9 cellular contexts compared by ENCODE assay signal in genomic region chr3:49454457-49454856, GRCh38. TPM values are rescaled to one million over a fixed set of nuclear protein-coding genes. Genes with fewer than 3 reads are reported as not detected.
A peak's percentile ranks its signal among the peaks of the same experiment; 100 is the strongest.
DNase-seq lines count a peak whose midpoint lies in the region; ATAC-seq and TF ChIP-seq lines count a peak whose summit lies in the region.
"Had no signal": no experiment of that assay in that cellular context is flagged by ENCODE, and none has a peak within 500 bp of the region (broad histone marks: within the 10 kb centered on the region; RNA-seq: fewer than 3 reads in every experiment).

No MANE protein-coding gene starts in this region.

- no peak overlapping the region for H3K4me3 ChIP-seq in brain microvascular endothelial cell (ENCODE audit: low read depth, low read length)
- H3K4me3 ChIP-seq in mucosa of descending colon, result no peak overlapping the region
- H3K4me3 ChIP-seq: thoracic aorta had no signal

- DNase-seq in DMS53 treated with DMSO at 0.1 percent for 48 hours (lab: John Stamatoyannopoulos, UW; ENCODE audit: unreplicated experiment), result peak; percentile 0
- peak; percentile 49 for DNase-seq in LHCN-M2 (ENCODE audit: low read depth)
- no peak for DNase-seq in brain microvascular endothelial cell
- DNase-seq in mucosa of descending colon, result peak in 1 of 3 donors; percentile 29
- no peak for DNase-seq in amniotic stem cell (lab: John Stamatoyannopoulos, UW)
- DNase-seq in MV-4-11 (lab: John Stamatoyannopoulos, UW), result no peak

- TF ChIP-seq CTCF in brain microvascular endothelial cell (IDR thresholded peaks at IDR 0.05; ENCODE audit: low read depth, low read length, missing control alignments) (peak; percentile 28), mucosa of descending colon (IDR thresholded peaks at IDR 0.05) (no peak)

- no peaks in the 10 kb centered on the region for H3K4me1 ChIP-seq in mucosa of descending colon (ENCODE audit: low read depth)

- no peak overlapping the region for H3K27ac ChIP-seq in brain microvascular endothelial cell

- H3K9me3 ChIP-seq in mucosa of descending colon, result no peaks in the 10 kb centered on the region
- H3K9me3 ChIP-seq: thoracic aorta had no signal

- in situ Hi-C loops in brain microvascular endothelial cell (cut with HindIII; ENCODE audit: low pct_ligation_motif_present, low sequenced_read_pairs), result no loop called here

- ATAC-seq in mucosa of descending colon (peak; percentile 61), GM21576 (IDR thresholded peaks at IDR 0.05; ENCODE audit: unreplicated experiment) (no peak), HG03342 (IDR thresholded peaks at IDR 0.05; ENCODE audit: unreplicated experiment) (no peak)

- intact Hi-C loops in mucosa of descending colon (cut with DNase I, micrococcal nuclease), result loop anchor here in 1 of 2 donors (10.0 kb wide), 1 partner anchor 290 kb away; the partner anchor contains the start of gene CCDC71

- no peaks in the 10 kb centered on the region for H3K36me3 ChIP-seq in brain microvascular endothelial cell (replicated peaks)
- no peaks in the 10 kb centered on the region for H3K36me3 ChIP-seq in mucosa of descending colon (ENCODE audit: low read depth)
- H3K36me3 ChIP-seq: thoracic aorta had no signal

- H3K27me3 ChIP-seq in brain microvascular endothelial cell (replicated peaks), result no peaks in the 10 kb centered on the region

RNA-seq across cellular contexts. Expression of gene DAG1, which starts 15.6 kb away (rescaled TPM):
- total RNA-seq in LHCN-M2 (2014; rRNA removed) (60.9 and 90.8 TPM in 2 replicates), mucosa of descending colon (10 to 100 TPM; 76.9 to 97.3 (median 88.8) TPM)
- polyA plus RNA-seq in LHCN-M2 (2012), result 32.6 TPM

RNA-seq across cellular contexts. Expression of gene NICN1, which starts 25.3 kb away (rescaled TPM):
- total RNA-seq in LHCN-M2 (2014; rRNA removed), result 3.4 and 7.2 TPM in 2 replicates
- polyA plus RNA-seq in LHCN-M2 (2012), result 8.7 TPM
- total RNA-seq in mucosa of descending colon, result 10 to 100 TPM in 2 of 3 donors, 1 to 10 TPM in 1; 8.8 to 19.4 (median 17.7) TPM

RNA-seq across cellular contexts. Expression of gene AMT, which starts 32.2 kb away (rescaled TPM):
- total RNA-seq in LHCN-M2 (2014; rRNA removed), result 0.11 and 0.71 TPM in 2 replicates
- 0.80 TPM for polyA plus RNA-seq in LHCN-M2 (2012)
- total RNA-seq in mucosa of descending colon, result 10 to 100 TPM; 15.8 to 36.3 (median 22.9) TPM

RNA-seq across cellular contexts. Expression of gene TCTA, which starts 42.2 kb away (rescaled TPM):
- total RNA-seq in LHCN-M2 (2014; rRNA removed), result 43.2 and 50.1 TPM in 2 replicates
- 74.3 TPM for polyA plus RNA-seq in LHCN-M2 (2012)
- 10 to 100 TPM; 31.6 to 44.4 (median 43.5) TPM for total RNA-seq in mucosa of descending colon

RNA-seq across cellular contexts. Expression of gene RHOA, which starts 42.7 kb away (rescaled TPM):
- 706 and 885 TPM in 2 replicates for total RNA-seq in LHCN-M2 (2014; rRNA removed)
- polyA plus RNA-seq in LHCN-M2 (2012), result 747 TPM
- total RNA-seq in mucosa of descending colon, result 100 to 1,000 TPM; 358 to 430 (median 419) TPM

Comparison
In these comparisons a context has a peak if more than half of its experiments do, and no peak if none do; other contexts are left out.
1. DNase-seq: peak in DMS53 treated with DMSO at 0.1 percent for 48 hours (single experiment) and LHCN-M2 (single experiment); none in brain microvascular endothelial cell (single experiment), amniotic stem cell (single experiment) and MV-4-11 (single experiment).